8 cellular contexts compared by ENCODE assay signal in the genomic region with DNA sequence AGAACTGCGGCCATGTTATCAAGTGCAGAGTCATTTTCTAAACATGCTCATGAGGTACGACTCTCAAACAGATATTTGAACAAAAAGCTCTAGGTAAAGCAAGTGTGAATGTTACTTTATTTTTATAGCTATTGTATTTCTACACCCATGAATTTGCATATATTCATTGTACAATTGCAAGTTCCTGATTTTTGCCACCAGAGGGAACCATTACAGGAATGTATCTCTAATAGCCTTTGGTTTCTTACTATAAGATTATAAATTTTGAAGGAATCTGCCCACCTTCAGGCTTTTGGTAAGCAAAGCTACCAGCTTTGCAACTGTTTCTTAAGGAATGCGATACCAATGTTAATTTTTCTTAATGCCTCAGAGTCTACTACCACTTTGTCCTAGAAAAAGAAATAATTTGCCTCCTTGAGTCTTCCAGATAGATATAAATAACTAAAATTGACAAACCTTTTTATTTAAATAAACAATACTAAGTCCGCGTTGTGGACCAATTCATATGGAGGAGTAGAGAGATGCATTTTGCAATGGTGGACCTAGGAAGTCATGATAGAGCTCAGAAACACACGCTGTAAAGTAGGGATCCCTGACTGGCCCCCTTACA.
DNase-seq lines count a peak whose midpoint lies in the region; ATAC-seq, FAIRE-seq and TF ChIP-seq lines count a peak whose summit lies in the region.

No MANE protein-coding gene starts in this region.

- peaks cover 4% of the 10 kb centered on the region for H3K9me3 Mint-ChIP-seq in activated CD4-positive, alpha-beta T cell treated with anti-CD3 and anti-CD28 coated beads, Interleukin-2, amount 10 ng/mL, durations not matched to agents 24 days and 14 days

- intact Hi-C loops in thyroid gland (cut with DNase I): no loop called here
- intact Hi-C loops in activated CD4-positive, alpha-beta T cell treated with anti-CD3 and anti-CD28 coated beads, Interleukin-2, amount 10 ng/mL, durations not matched to agents 24 days and 14 days (cut with micrococcal nuclease): loop anchor here (10.0 kb wide), 1 partner anchor 98 kb away; no protein-coding TSS in a partner anchor

- no peak for FAIRE-seq in RCC 7860 (lab: Jason Lieb, UNC)

- WGBS in thyroid gland, 2 donors: 91% methylated on average over 6 of the region's 6 CpGs

- H3K27ac ChIP-seq in thyroid gland: no peak overlapping the region

- DNase-seq in SIG-M5 treated with dmso at 0.1 percent for 504 hours (lab: John Stamatoyannopoulos, UW; ENCODE audit: unreplicated experiment): peak; percentile 37
- no peak for DNase-seq in SIG-M5 (lab: John Stamatoyannopoulos, UW)
- peak; percentile 5 for DNase-seq in RCC 7860 (ENCODE audit: low spot score)
- DNase-seq in fibroblast of villous mesenchyme (ENCODE audit: low read depth): peak; percentile 44
- no peak for DNase-seq in thyroid gland
- no peak for DNase-seq in activated CD4-positive, alpha-beta T cell treated with anti-CD3 and anti-CD28 coated beads, Interleukin-2, amount 10 ng/mL, durations not matched to agents 24 days and 14 days

- no peak for TF ChIP-seq POLR2A in thyroid gland (IDR thresholded peaks at IDR 0.05)

- no peak for ATAC-seq in HG03439 (IDR thresholded peaks at IDR 0.05; ENCODE audit: unreplicated experiment)
- no peak for ATAC-seq in HG02970 (IDR thresholded peaks at IDR 0.05; ENCODE audit: low FRiP score, unreplicated experiment)

- H3K36me3 Mint-ChIP-seq in activated CD4-positive, alpha-beta T cell treated with anti-CD3 and anti-CD28 coated beads, Interleukin-2, amount 10 ng/mL, durations not matched to agents 24 days and 14 days (ENCODE audit: low read depth): peaks cover 33% of the 10 kb centered on the region

- no peaks in the 10 kb centered on the region for H3K4me1 ChIP-seq in thyroid gland

- peak; percentile 64 for TF ChIP-seq CTCF in fibroblast of villous mesenchyme (IDR thresholded peaks at IDR 0.05; ENCODE audit: insufficient read depth, low read depth, low read length)
- TF ChIP-seq CTCF in thyroid gland (IDR thresholded peaks at IDR 0.05): peak in 4 of 6 experiments; percentile 25 to 50 (median 30)

- H3K4me3 ChIP-seq in fibroblast of villous mesenchyme (ENCODE audit: low read depth, low read length): no peak overlapping the region
- H3K4me3 ChIP-seq in thyroid gland (replicated peaks in 1 of 3): no peak overlapping the region

- no peaks in the 10 kb centered on the region for H3K9me3 ChIP-seq in thyroid gland

- H3K27me3 Mint-ChIP-seq in activated CD4-positive, alpha-beta T cell treated with anti-CD3 and anti-CD28 coated beads, Interleukin-2, amount 10 ng/mL, durations not matched to agents 24 days and 14 days: no peaks in the 10 kb centered on the region

- H3K27me3 ChIP-seq in thyroid gland: no peaks in the 10 kb centered on the region

- H3K4me3 Mint-ChIP-seq in activated CD4-positive, alpha-beta T cell treated with anti-CD3 and anti-CD28 coated beads, Interleukin-2, amount 10 ng/mL, durations not matched to agents 24 days and 14 days: no peak overlapping the region

- peaks cover 0 to 8% of the 10 kb centered on the region in 2 donors for H3K36me3 ChIP-seq in thyroid gland

- peaks cover 6% of the 10 kb centered on the region for H3K4me1 Mint-ChIP-seq in activated CD4-positive, alpha-beta T cell treated with anti-CD3 and anti-CD28 coated beads, Interleukin-2, amount 10 ng/mL, durations not matched to agents 24 days and 14 days

- no peak overlapping the region for H3K27ac Mint-ChIP-seq in activated CD4-positive, alpha-beta T cell treated with anti-CD3 and anti-CD28 coated beads, Interleukin-2, amount 10 ng/mL, durations not matched to agents 24 days and 14 days

Comparison
In these comparisons a context has a peak if more than half of its experiments do, and no peak if none do; other contexts are left out.
1. DNase-seq: peak in SIG-M5 treated with dmso at 0.1 percent for 504 hours (single experiment), RCC 7860 (single experiment) and fibroblast of villous mesenchyme (single experiment); none in SIG-M5 (single experiment), thyroid gland (0 of 2) and activated CD4-positive, alpha-beta T cell treated with anti-CD3 and anti-CD28 coated beads, Interleukin-2, amount 10 ng/mL, durations not matched to agents 24 days and 14 days (single experiment).